ENCODE assay signal across 23 cellular contexts in genomic region chr19:55691561-55692481, GRCh38. TPM values are rescaled to one million over a fixed set of nuclear protein-coding genes. Genes with fewer than 3 reads are reported as not detected.
DNase-seq lines count a peak whose midpoint lies in the region; ATAC-seq and TF ChIP-seq lines count a peak whose summit lies in the region.
"Had no signal": no experiment of that assay in that cellular context is flagged by ENCODE, and none has a peak within 500 bp of the region (broad histone marks: within the 10 kb centered on the region; RNA-seq: fewer than 3 reads in every experiment).

No MANE protein-coding gene starts in this region.

- in situ Hi-C loops in GM13976 (cut with MboI; ENCODE audit: low sequenced_read_pairs, unreplicated experiment), result no loop called here

- H3K4me1 Mint-ChIP-seq in activated CD4-positive, alpha-beta T cell treated with anti-CD3 and anti-CD28 coated beads, Interleukin-2, amount 10 ng/mL, durations not matched to agents 7 days and 5 days, result peaks cover 3% of the 10 kb centered on the region

- H3K4me2 ChIP-seq in osteoblast (ENCODE audit: insufficient read depth, low read length), result no peak overlapping the region
- H3K4me2 ChIP-seq: BLaER1 treated with 17β-estradiol and CSF1 and Interleukin-3, amounts not matched to agents 10 nM and 100 nM had no signal

- H3K4me1 ChIP-seq in osteoblast (ENCODE audit: insufficient read depth, low read length), result no peaks in the 10 kb centered on the region

- intact Hi-C loops in Right ventricle myocardium superior (cut with DNase I), result no loop called here
- intact Hi-C loops in left ventricle myocardium superior (cut with micrococcal nuclease), result no loop called here

- peaks cover 34% of the 10 kb centered on the region for H3K36me3 ChIP-seq in osteoblast (ENCODE audit: insufficient read depth, low read length)

- no peak overlapping the region for H3K27ac Mint-ChIP-seq in activated CD4-positive, alpha-beta T cell treated with anti-CD3 and anti-CD28 coated beads, Interleukin-2, amount 10 ng/mL, durations not matched to agents 7 days and 5 days

- TF ChIP-seq CTCF in GM13976 (IDR thresholded peaks at IDR 0.05; ENCODE audit: borderline replicate concordance, control extremely low read depth, extremely low read depth, insufficient read depth, missing control alignments) (no peak), osteoblast (IDR thresholded peaks at IDR 0.05; ENCODE audit: extremely low read depth, low read depth, low read length) (no peak)

- ATAC-seq in Right ventricle myocardium superior (ENCODE audit: poor library complexity) (no peak), left ventricle myocardium superior (no peak), HG03520 (IDR thresholded peaks at IDR 0.05; ENCODE audit: unreplicated experiment) (no peak)
- ATAC-seq: HCT116 had no signal

- peak; percentile 38 for DNase-seq in Right ventricle myocardium superior
- no peak for DNase-seq in left ventricle myocardium superior
- peak; percentile 37 for DNase-seq in GM13976 (ENCODE audit: low spot score)
- peak; percentile 32 for DNase-seq in iPS-NIHi11 (ENCODE audit: low spot score)
- DNase-seq in osteoblast (ENCODE audit: insufficient read length, low spot score, missing footprints), result peak; percentile 78
- DNase-seq in NCI-H2081 treated with DMSO at 0.1 percent for 48 hours (lab: John Stamatoyannopoulos, UW), result no peak
- no peak for DNase-seq in activated CD4-positive, alpha-beta T cell treated with anti-CD3 and anti-CD28 coated beads, Interleukin-2, amount 10 ng/mL, durations not matched to agents 7 days and 5 days
- DNase-seq: 8988T; CD4-positive, alpha-beta memory T cell; DND-41; GOT3; Kasumi-1; NCI-H1694; NCI-H2081; NCI-H2171 treated with DMSO at 0.1 percent for 48 hours; NCI-H524 treated with DMSO at 0.1 percent for 48 hours; NCI-H82; SHP77 had no signal

- no peak overlapping the region for H3K27ac ChIP-seq in osteoblast (ENCODE audit: low read depth, low read length)
- H3K27ac ChIP-seq: BLaER1 treated with 17β-estradiol and CSF1 and Interleukin-3, amounts not matched to agents 10 nM and 100 nM; Peyer's patch had no signal

- no peaks in the 10 kb centered on the region for H3K9me3 ChIP-seq in osteoblast (ENCODE audit: low read depth, low read length)
- H3K9me3 ChIP-seq: BLaER1 treated with 17β-estradiol and CSF1 and Interleukin-3, amounts not matched to agents 10 nM and 100 nM; Peyer's patch had no signal

- peaks cover 28% of the 10 kb centered on the region for H4K20me1 ChIP-seq in osteoblast (ENCODE audit: insufficient read depth, low read length)

- H3K9me3 Mint-ChIP-seq in activated CD4-positive, alpha-beta T cell treated with anti-CD3 and anti-CD28 coated beads, Interleukin-2, amount 10 ng/mL, durations not matched to agents 7 days and 5 days, result no peaks in the 10 kb centered on the region
- H3K9me3 Mint-ChIP-seq: CD4-positive, alpha-beta memory T cell had no signal

- POLR2A ChIA-PET in activated CD4-positive, alpha-beta T cell treated with anti-CD3 and anti-CD28 coated beads, Interleukin-2, amount 10 ng/mL, durations not matched to agents 7 days and 5 days (lab: Charles Lee), result no interaction called here

- H3K4me3 ChIP-seq in osteoblast (ENCODE audit: insufficient read depth, low read length), result no peak overlapping the region
- H3K4me3 ChIP-seq: BLaER1 treated with 17β-estradiol and CSF1 and Interleukin-3, amounts not matched to agents 10 nM and 100 nM; Peyer's patch had no signal

- peaks cover 25% of the 10 kb centered on the region for H3K79me2 ChIP-seq in osteoblast (ENCODE audit: insufficient read depth, low read length)

- no peak overlapping the region for H2AFZ ChIP-seq in osteoblast (ENCODE audit: low read length)

- no peaks in the 10 kb centered on the region for H3K27me3 ChIP-seq in osteoblast (ENCODE audit: insufficient read depth, low read length)
- H3K27me3 ChIP-seq: BLaER1 treated with 17β-estradiol and CSF1 and Interleukin-3, amounts not matched to agents 10 nM and 100 nM; Peyer's patch had no signal

- no peak overlapping the region for H3K4me3 Mint-ChIP-seq in activated CD4-positive, alpha-beta T cell treated with anti-CD3 and anti-CD28 coated beads, Interleukin-2, amount 10 ng/mL, durations not matched to agents 7 days and 5 days
- H3K4me3 Mint-ChIP-seq: CD4-positive, alpha-beta memory T cell had no signal

- H3K27me3 Mint-ChIP-seq in activated CD4-positive, alpha-beta T cell treated with anti-CD3 and anti-CD28 coated beads, Interleukin-2, amount 10 ng/mL, durations not matched to agents 7 days and 5 days, result no peaks in the 10 kb centered on the region
- H3K27me3 Mint-ChIP-seq: CD4-positive, alpha-beta memory T cell had no signal

- CTCF ChIA-PET in activated CD4-positive, alpha-beta T cell treated with anti-CD3 and anti-CD28 coated beads, Interleukin-2, amount 10 ng/mL, durations not matched to agents 7 days and 5 days (lab: Charles Lee), result interaction anchor here (0.6 to 1.8 kb wide), 2 partner anchors 11 to 38 kb away, joined by 3 to 5 read pairs; no protein-coding TSS in a partner anchor

- peaks cover 19% of the 10 kb centered on the region for H3K36me3 Mint-ChIP-seq in activated CD4-positive, alpha-beta T cell treated with anti-CD3 and anti-CD28 coated beads, Interleukin-2, amount 10 ng/mL, durations not matched to agents 7 days and 5 days (ENCODE audit: low read depth)

RNA-seq across cellular contexts. Expression of gene EPN1, which starts 16.8 kb away (rescaled TPM):
- total RNA-seq in Right ventricle myocardium superior, result 223 TPM
- 250 TPM for total RNA-seq in left ventricle myocardium superior
- 25.0 and 31.5 TPM in 2 replicates for total RNA-seq in osteoblast
- total RNA-seq in activated CD4-positive, alpha-beta T cell treated with anti-CD3 and anti-CD28 coated beads, Interleukin-2, amount 10 ng/mL, durations not matched to agents 7 days and 5 days, result 10 to 100 TPM; 50.8 to 64.2 TPM

RNA-seq across cellular contexts. Expression of gene U2AF2, which starts 37.0 kb away (rescaled TPM):
- total RNA-seq in Right ventricle myocardium superior (75.1 TPM), left ventricle myocardium superior (79.9 TPM), osteoblast (64.5 and 70.2 TPM in 2 replicates)
- total RNA-seq in activated CD4-positive, alpha-beta T cell treated with anti-CD3 and anti-CD28 coated beads, Interleukin-2, amount 10 ng/mL, durations not matched to agents 7 days and 5 days, result 100 to 1,000 TPM; 239 to 281 TPM

RNA-seq across cellular contexts. Expression of gene CCDC106, which starts 43.8 kb away (rescaled TPM):
- total RNA-seq in Right ventricle myocardium superior (20.5 TPM), left ventricle myocardium superior (16.8 TPM), osteoblast (10.5 and 13.3 TPM in 2 replicates)
- total RNA-seq in activated CD4-positive, alpha-beta T cell treated with anti-CD3 and anti-CD28 coated beads, Interleukin-2, amount 10 ng/mL, durations not matched to agents 7 days and 5 days, result 1 to 10 TPM; 8.3 to 8.8 TPM

RNA-seq across cellular contexts. Expression of gene NLRP9, which starts 46.4 kb away (rescaled TPM):
- total RNA-seq in Right ventricle myocardium superior, result not detected
- not detected for total RNA-seq in left ventricle myocardium superior
- not detected in 2 replicates for total RNA-seq in osteoblast
- not detected for total RNA-seq in activated CD4-positive, alpha-beta T cell treated with anti-CD3 and anti-CD28 coated beads, Interleukin-2, amount 10 ng/mL, durations not matched to agents 7 days and 5 days
- total RNA-seq: CD4-positive, alpha-beta memory T cell; MCF 10A; Peyer's patch had no signal

RNA-seq across cellular contexts. Expression of gene ZNF581, which starts 48.4 kb away (rescaled TPM):
- 7.1 TPM for total RNA-seq in Right ventricle myocardium superior
- 9.4 TPM for total RNA-seq in left ventricle myocardium superior
- total RNA-seq in osteoblast, result 25.7 and 28.6 TPM in 2 replicates
- total RNA-seq in activated CD4-positive, alpha-beta T cell treated with anti-CD3 and anti-CD28 coated beads, Interleukin-2, amount 10 ng/mL, durations not matched to agents 7 days and 5 days, result 10 to 100 TPM; 24.1 to 25.5 TPM

Comparison
In these comparisons a context has a peak if more than half of its experiments do, and no peak if none do; other contexts are left out.
1. DNase-seq: peak in Right ventricle myocardium superior (single experiment), GM13976 (single experiment), iPS-NIHi11 (single experiment) and osteoblast (single experiment); none in left ventricle myocardium superior (single experiment), NCI-H2081 treated with DMSO at 0.1 percent for 48 hours (single experiment) and activated CD4-positive, alpha-beta T cell treated with anti-CD3 and anti-CD28 coated beads, Interleukin-2, amount 10 ng/mL, durations not matched to agents 7 days and 5 days (single experiment).